28 cellular contexts compared by ENCODE assay signal in genomic region chr10:86217386-86218080, GRCh38.
"Had no signal": no experiment of that assay in that cellular context is flagged by ENCODE, and none has a peak within 500 bp of the region (broad histone marks: within the 10 kb centered on the region; RNA-seq: fewer than 3 reads in every experiment).

No MANE protein-coding gene starts in this region.

- H3K4me1 ChIP-seq: foreskin keratinocyte, left lung, pancreas, psoas muscle, right atrium auricular region, stomach had no signal

- FAIRE-seq: endothelial cell of umbilical vein, pancreas, urothelium cell line had no signal

- H3K27ac ChIP-seq: cardiac muscle cell, foreskin keratinocyte, left lung, pancreas, psoas muscle, right atrium auricular region, stomach had no signal

- H3K9me3 ChIP-seq: left lung, pancreas, psoas muscle, right atrium auricular region, stomach had no signal

- H3K9me3 Mint-ChIP-seq: activated CD4-positive, alpha-beta memory T cell treated with anti-CD3 and anti-CD28 coated beads, Interleukin-2, amount 10 ng/mL, durations not matched to agents 7 days and 5 days; activated CD4-positive, alpha-beta T cell treated with anti-CD3 and anti-CD28 coated beads, Interleukin-2, amount 10 ng/mL, durations not matched to agents 7 days and 5 days; activated T-cell treated with anti-CD3 and anti-CD28 coated beads, Interleukin-2, amount 50 U/mL, for 72 hours; nephron progenitor cell; stimulated activated naive B cell treated with anti-CD40 and anti-IgM and Interleukin-4, amounts not matched to agents 10 μg/mL and 1 μg/mL and 100 μg/mL, for 72 hours; T-helper 1 cell treated with Interleukin-12 subunit alpha and Interleukin-12 subunit beta and Interleukin-4 antibody, amounts not matched to agents 30 μg/mL and 1 μg/mL, for 36 hours had no signal

- H3K27ac Mint-ChIP-seq: activated CD4-positive, alpha-beta memory T cell treated with anti-CD3 and anti-CD28 coated beads, Interleukin-2, amount 10 ng/mL, durations not matched to agents 7 days and 5 days; activated CD4-positive, alpha-beta T cell treated with anti-CD3 and anti-CD28 coated beads, Interleukin-2, amount 10 ng/mL, durations not matched to agents 7 days and 5 days; activated naive CD8-positive, alpha-beta T cell; activated T-cell treated with anti-CD3 and anti-CD28 coated beads, Interleukin-2, amount 50 U/mL, for 72 hours; brain; nephron progenitor cell; stimulated activated naive B cell treated with anti-CD40 and anti-IgM and Interleukin-4, amounts not matched to agents 10 μg/mL and 1 μg/mL and 100 μg/mL, for 72 hours; T-helper 1 cell treated with Interleukin-12 subunit alpha and Interleukin-12 subunit beta and Interleukin-4 antibody, amounts not matched to agents 30 μg/mL and 1 μg/mL, for 36 hours; WTC11 had no signal

- H3K4me3 Mint-ChIP-seq: activated CD4-positive, alpha-beta memory T cell treated with anti-CD3 and anti-CD28 coated beads, Interleukin-2, amount 10 ng/mL, durations not matched to agents 7 days and 5 days; activated CD4-positive, alpha-beta T cell treated with anti-CD3 and anti-CD28 coated beads, Interleukin-2, amount 10 ng/mL, durations not matched to agents 7 days and 5 days; activated naive CD8-positive, alpha-beta T cell; activated T-cell treated with anti-CD3 and anti-CD28 coated beads, Interleukin-2, amount 50 U/mL, for 72 hours; brain; naive B cell; nephron progenitor cell; stimulated activated naive B cell treated with anti-CD40 and anti-IgM and Interleukin-4, amounts not matched to agents 10 μg/mL and 1 μg/mL and 100 μg/mL, for 72 hours; T-helper 1 cell treated with Interleukin-12 subunit alpha and Interleukin-12 subunit beta and Interleukin-4 antibody, amounts not matched to agents 30 μg/mL and 1 μg/mL, for 36 hours; WTC11 had no signal

- H3K4me3 ChIP-seq: cardiac muscle cell, left lung, lung, pancreas, psoas muscle, right atrium auricular region, stomach had no signal

- DNase-seq: activated CD4-positive, alpha-beta memory T cell treated with anti-CD3 and anti-CD28 coated beads, Interleukin-2, amount 10 ng/mL, durations not matched to agents 7 days and 5 days; activated CD4-positive, alpha-beta T cell treated with anti-CD3 and anti-CD28 coated beads for 1 hour; activated CD4-positive, alpha-beta T cell treated with anti-CD3 and anti-CD28 coated beads, Interleukin-2, amount 10 ng/mL, durations not matched to agents 7 days and 5 days; activated effector memory CD4-positive, alpha-beta T cell treated with Interleukin-2 at 50 U/mL for 16 hours; activated naive CD4-positive, alpha-beta T cell treated with Interleukin-2 at 50 U/mL for 16 hours; activated T-cell treated with anti-CD3 and anti-CD28 coated beads for 4 hours; activated T-cell treated with anti-CD3 and anti-CD28 coated beads, Interleukin-2, amount 50 U/mL, for 72 hours; foreskin keratinocyte; left lung; naive B cell; nephron progenitor cell; stimulated activated CD4-positive, alpha-beta T cell treated with anti-CD3 and anti-CD28 coated beads, Interleukin-15, amount 100 ng/mL, for 24 hours; stimulated activated CD4-positive, alpha-beta T cell treated with anti-CD3 and anti-CD28 coated beads, Interleukin-2, amount 100 ng/mL, for 24 hours; stimulated activated naive B cell treated with anti-CD40 and anti-IgM and Interleukin-4, amounts not matched to agents 10 μg/mL and 1 μg/mL and 100 μg/mL, for 72 hours; stomach; T-helper 9 cell; trophoblast cell had no signal

- H3K36me3 ChIP-seq: cardiac muscle cell, left lung, pancreas, right atrium auricular region, stomach had no signal

- H3K27me3 Mint-ChIP-seq: activated CD4-positive, alpha-beta T cell treated with anti-CD3 and anti-CD28 coated beads, Interleukin-2, amount 10 ng/mL, durations not matched to agents 7 days and 5 days had no signal

- H3K27me3 ChIP-seq: cardiac muscle cell, foreskin keratinocyte, left lung, pancreas, right atrium auricular region had no signal

- H3K36me3 Mint-ChIP-seq: activated naive CD8-positive, alpha-beta T cell; brain; naive B cell; stimulated activated naive B cell treated with anti-CD40 and anti-IgM and Interleukin-4, amounts not matched to agents 10 μg/mL and 1 μg/mL and 100 μg/mL, for 72 hours; WTC11 had no signal

- H3K4me1 Mint-ChIP-seq: activated CD4-positive, alpha-beta memory T cell treated with anti-CD3 and anti-CD28 coated beads, Interleukin-2, amount 10 ng/mL, durations not matched to agents 7 days and 5 days; activated CD4-positive, alpha-beta T cell treated with anti-CD3 and anti-CD28 coated beads, Interleukin-2, amount 10 ng/mL, durations not matched to agents 7 days and 5 days; naive B cell; stimulated activated naive B cell treated with anti-CD40 and anti-IgM and Interleukin-4, amounts not matched to agents 10 μg/mL and 1 μg/mL and 100 μg/mL, for 72 hours had no signal
